9 cellular contexts compared by ENCODE assay signal in genomic region chr16:84922351-84923135, GRCh38.
DNase-seq lines count a peak whose midpoint lies in the region; ATAC-seq and TF ChIP-seq lines count a peak whose summit lies in the region.
"Had no signal": no experiment of that assay in that cellular context is flagged by ENCODE, and none has a peak within 500 bp of the region (broad histone marks: within the 10 kb centered on the region; RNA-seq: fewer than 3 reads in every experiment).

No MANE protein-coding gene starts in this region.

- no peaks in the 10 kb centered on the region for H3K27me3 ChIP-seq in SJCRH30
- H3K27me3 ChIP-seq in heart left ventricle = no peaks in the 10 kb centered on the region
- H3K27me3 ChIP-seq in mammary epithelial cell (ENCODE audit: insufficient read depth, low read length) = peaks cover 4% of the 10 kb centered on the region

- H3K4me3 Mint-ChIP-seq in osteocyte (ENCODE audit: unreplicated experiment) = no peak overlapping the region

- H3K4me3 ChIP-seq in SJCRH30 = no peak overlapping the region
- no peak overlapping the region for H3K4me3 ChIP-seq in heart left ventricle
- H3K4me3 ChIP-seq in mammary epithelial cell (replicated peaks in 1 of 3; ENCODE audit: insufficient read depth in 1 of 3, low read depth in 2 of 3, low read length in 3 of 3) = no peak overlapping the region

- no peaks in the 10 kb centered on the region for H3K79me2 ChIP-seq in mammary epithelial cell (ENCODE audit: insufficient read depth, low read length)

- peaks cover 28% of the 10 kb centered on the region for H3K4me1 Mint-ChIP-seq in osteocyte (ENCODE audit: unreplicated experiment)

- H3K36me3 Mint-ChIP-seq in osteocyte (ENCODE audit: unreplicated experiment) = no peaks in the 10 kb centered on the region

- no peak for TF ChIP-seq CTCF in heart left ventricle (IDR thresholded peaks at IDR 0.05)
- TF ChIP-seq CTCF in osteocyte (IDR thresholded peaks at IDR 0.05) = no peak
- no peak for TF ChIP-seq CTCF in mammary epithelial cell (conservative IDR thresholded peaks at IDR 0.05 in 1 of 2, IDR thresholded peaks at IDR 0.05 in 1 of 2; ENCODE audit: extremely low read depth in 1 of 2, insufficient read depth in 1 of 2, low read depth in 1 of 2, low read length in 2 of 2)

- peak overlapping the region; percentile 91 for H3K27ac ChIP-seq in SJCRH30
- H3K27ac ChIP-seq in heart left ventricle = peak overlapping the region; percentile 70 to 93 (median 80)
- H3K27ac ChIP-seq in mammary epithelial cell (ENCODE audit: insufficient read depth, low read depth, low read length) = no peak overlapping the region

- no peaks in the 10 kb centered on the region for H3K9me3 Mint-ChIP-seq in osteocyte (ENCODE audit: unreplicated experiment)

- H3K4me1 ChIP-seq in SJCRH30 (peaks cover 34% of the 10 kb centered on the region), heart left ventricle (peaks cover 0 to 49% (median 26%) of the 10 kb centered on the region in 12 donors), mammary epithelial cell (ENCODE audit: insufficient read depth, low read length) (no peaks in the 10 kb centered on the region)

- peak in 1 of 2 donors; percentile 9 for TF ChIP-seq POLR2A in heart left ventricle (IDR thresholded peaks at IDR 0.05)

- no peak overlapping the region for H3K9ac ChIP-seq in mammary epithelial cell (ENCODE audit: insufficient read depth, low read length)

- no peaks in the 10 kb centered on the region for H3K36me3 ChIP-seq in SJCRH30
- no peaks in the 10 kb centered on the region for H3K36me3 ChIP-seq in heart left ventricle
- no peaks in the 10 kb centered on the region for H3K36me3 ChIP-seq in mammary epithelial cell (ENCODE audit: insufficient read depth, low read length)

- H3K27ac Mint-ChIP-seq in osteocyte (ENCODE audit: unreplicated experiment) = peak overlapping the region; percentile 27

- DNase-seq in C1 segment of cervical spinal cord (lab: John Stamatoyannopoulos, UW) (peak in 12 of 14 donors; percentile 18 to 75 (median 47)), SJCRH30 (peak; percentile 96), heart left ventricle (peak; percentile 86 to 93 (median 89)), osteocyte (ENCODE audit: extremely low spot score, unreplicated experiment) (no peak), cortex of kidney (lab: John Stamatoyannopoulos, UW) (no peak), mammary epithelial cell (no peak)
- DNase-seq: activated T-cell treated with anti-CD3 and anti-CD28 coated beads, Interleukin-2, amount 50 U/mL, for 1 hour had no signal

- dilution Hi-C loops in mammary epithelial cell (cut with HindIII; ENCODE audit: low sequenced_read_pairs) = loop anchor here (10.0 kb wide), 1 partner anchor 52 kb away; no protein-coding TSS in a partner anchor

- in situ Hi-C loops in mammary epithelial cell (cut with MboI; ENCODE audit: low sequenced_read_pairs in 2 of 2) = no loop called here

- WGBS in heart left ventricle, 4 donors = 9 to 29% (median 16%) methylated on average over 16 to 19 of the region's 19 CpGs
- WGBS in mammary epithelial cell (ENCODE audit: low coverage, missing lambda C conversion rate) = 65% methylated on average over 12 of the region's 19 CpGs

- ATAC-seq in heart left ventricle (peak; percentile 69 to 85 (median 78)), HG02938 (IDR thresholded peaks at IDR 0.05; ENCODE audit: unreplicated experiment) (no peak), HG03175 (IDR thresholded peaks at IDR 0.05; ENCODE audit: unreplicated experiment) (no peak)

- peaks cover 23% of the 10 kb centered on the region for H3K27me3 Mint-ChIP-seq in osteocyte (ENCODE audit: unreplicated experiment)

- H3K9me3 ChIP-seq in SJCRH30 (replicated peaks) = no peaks in the 10 kb centered on the region
- no peaks in the 10 kb centered on the region for H3K9me3 ChIP-seq in heart left ventricle
- H3K9me3 ChIP-seq in mammary epithelial cell (replicated peaks; ENCODE audit: insufficient read depth, low read length) = no peaks in the 10 kb centered on the region

- CTCF ChIA-PET in mammary epithelial cell (lab: Charles Lee; ENCODE audit: low non-redundant PET) = no interaction called here

- H4K20me1 ChIP-seq in mammary epithelial cell (ENCODE audit: insufficient read depth, low read length) = no peaks in the 10 kb centered on the region

- intact Hi-C loops in heart left ventricle (cut with DNase I) (loop anchor here in 2 of 10 donors (5.0 to 10.0 kb wide), 2 partner anchors 88 to 90 kb away; no protein-coding TSS in a partner anchor), mammary epithelial cell (cut with micrococcal nuclease) (no loop called here)

- H3K4me2 ChIP-seq in mammary epithelial cell (ENCODE audit: insufficient read depth, low read depth, low read length) = no peak overlapping the region

- H2AFZ ChIP-seq in mammary epithelial cell (ENCODE audit: low read depth, low read length) = no peak overlapping the region

- BruUV-seq in mammary epithelial cell (replicated peaks; lab: Mats Ljungman, UMichigan) = no TSS peak

Comparison
In these comparisons a context has a peak if more than half of its experiments do, and no peak if none do; other contexts are left out.
1. DNase-seq: peak in C1 segment of cervical spinal cord (12 of 14), SJCRH30 (2 of 2) and heart left ventricle (5 of 5); none in osteocyte (single experiment), cortex of kidney (single experiment) and mammary epithelial cell (single experiment).
2. ATAC-seq: peak in heart left ventricle (4 of 4); none in HG02938 (single experiment) and HG03175 (single experiment).